Comparison of ENCODE assay signal across 8 cellular contexts in genomic region chr15:76286231-76286879, GRCh38.
DNase-seq lines count a peak whose midpoint lies in the region; ATAC-seq lines count a peak whose summit lies in the region.

No MANE protein-coding gene starts in this region.

- peak overlapping the region; percentile 75 for H3K27ac Mint-ChIP-seq in activated naive CD8-positive, alpha-beta T cell treated with anti-CD3 and anti-CD28 coated beads, Interleukin-2, amount 50 U/mL, for 24 hours

- H3K4me3 Mint-ChIP-seq in activated naive CD8-positive, alpha-beta T cell treated with anti-CD3 and anti-CD28 coated beads, Interleukin-2, amount 50 U/mL, for 24 hours: peak overlapping the region; percentile 66

- peaks cover 36% of the 10 kb centered on the region for H3K36me3 Mint-ChIP-seq in activated naive CD8-positive, alpha-beta T cell treated with anti-CD3 and anti-CD28 coated beads, Interleukin-2, amount 50 U/mL, for 24 hours (ENCODE audit: low read depth)

- H3K4me1 Mint-ChIP-seq in activated naive CD8-positive, alpha-beta T cell treated with anti-CD3 and anti-CD28 coated beads, Interleukin-2, amount 50 U/mL, for 24 hours: peaks cover 23% of the 10 kb centered on the region

- ATAC-seq in HG03442 (IDR thresholded peaks at IDR 0.05; ENCODE audit: unreplicated experiment) (peak; percentile 38), HG02763 (IDR thresholded peaks at IDR 0.05; ENCODE audit: unreplicated experiment) (no peak), GM21528 (IDR thresholded peaks at IDR 0.05; ENCODE audit: low FRiP score, unreplicated experiment) (no peak)
- ATAC-seq in activated naive CD8-positive, alpha-beta T cell treated with anti-CD3 and anti-CD28 coated beads, Interleukin-2, amount 50 U/mL, for 24 hours: peak; percentile 63

- H3K27me3 Mint-ChIP-seq in activated naive CD8-positive, alpha-beta T cell treated with anti-CD3 and anti-CD28 coated beads, Interleukin-2, amount 50 U/mL, for 24 hours: no peaks in the 10 kb centered on the region

- peak; percentile 6 for DNase-seq in activated CD4-positive, alpha-beta T cell treated with anti-CD3 and anti-CD28 coated beads for 48 hours
- no peak for DNase-seq in activated CD4-positive, alpha-beta T cell treated with anti-CD3 and anti-CD28 coated beads, Interleukin-2, amount 50 U/mL, for 48 hours
- DNase-seq in activated naive CD8-positive, alpha-beta T cell treated with anti-CD3 and anti-CD28 coated beads, Interleukin-2, amount 50 U/mL, for 24 hours: no peak
- DNase-seq in stimulated activated naive CD4-positive, alpha-beta T cell (lab: John Stamatoyannopoulos, UW): peak in 4 of 6 experiments; percentile 18 to 60 (median 44)
- no peak for DNase-seq in NCI-H345 (lab: John Stamatoyannopoulos, UW)

- H3K9me3 Mint-ChIP-seq in activated naive CD8-positive, alpha-beta T cell treated with anti-CD3 and anti-CD28 coated beads, Interleukin-2, amount 50 U/mL, for 24 hours: no peaks in the 10 kb centered on the region

Comparison
In these comparisons a context has a peak if more than half of its experiments do, and no peak if none do; other contexts are left out.
1. DNase-seq: peak in activated CD4-positive, alpha-beta T cell treated with anti-CD3 and anti-CD28 coated beads for 48 hours (single experiment) and stimulated activated naive CD4-positive, alpha-beta T cell (4 of 6); none in activated CD4-positive, alpha-beta T cell treated with anti-CD3 and anti-CD28 coated beads, Interleukin-2, amount 50 U/mL, for 48 hours (0 of 2), activated naive CD8-positive, alpha-beta T cell treated with anti-CD3 and anti-CD28 coated beads, Interleukin-2, amount 50 U/mL, for 24 hours (single experiment) and NCI-H345 (single experiment).
2. ATAC-seq: peak in HG03442 (single experiment) and activated naive CD8-positive, alpha-beta T cell treated with anti-CD3 and anti-CD28 coated beads, Interleukin-2, amount 50 U/mL, for 24 hours (single experiment); none in HG02763 (single experiment) and GM21528 (single experiment).